1 cellular context compared by ENCODE assay signal in genomic region chr18:74316257-74317180, GRCh38.
A peak's percentile ranks its signal among the peaks of the same experiment; 100 is the strongest.
TF ChIP-seq lines count a peak whose summit lies in the region.

No MANE protein-coding gene starts in this region.

TF ChIP-seq in HepG2, 621 proteins besides CTCF, POLR2A, EP300 and RAD21 (continued from another document):
- TF ChIP-seq, protein P1, sequence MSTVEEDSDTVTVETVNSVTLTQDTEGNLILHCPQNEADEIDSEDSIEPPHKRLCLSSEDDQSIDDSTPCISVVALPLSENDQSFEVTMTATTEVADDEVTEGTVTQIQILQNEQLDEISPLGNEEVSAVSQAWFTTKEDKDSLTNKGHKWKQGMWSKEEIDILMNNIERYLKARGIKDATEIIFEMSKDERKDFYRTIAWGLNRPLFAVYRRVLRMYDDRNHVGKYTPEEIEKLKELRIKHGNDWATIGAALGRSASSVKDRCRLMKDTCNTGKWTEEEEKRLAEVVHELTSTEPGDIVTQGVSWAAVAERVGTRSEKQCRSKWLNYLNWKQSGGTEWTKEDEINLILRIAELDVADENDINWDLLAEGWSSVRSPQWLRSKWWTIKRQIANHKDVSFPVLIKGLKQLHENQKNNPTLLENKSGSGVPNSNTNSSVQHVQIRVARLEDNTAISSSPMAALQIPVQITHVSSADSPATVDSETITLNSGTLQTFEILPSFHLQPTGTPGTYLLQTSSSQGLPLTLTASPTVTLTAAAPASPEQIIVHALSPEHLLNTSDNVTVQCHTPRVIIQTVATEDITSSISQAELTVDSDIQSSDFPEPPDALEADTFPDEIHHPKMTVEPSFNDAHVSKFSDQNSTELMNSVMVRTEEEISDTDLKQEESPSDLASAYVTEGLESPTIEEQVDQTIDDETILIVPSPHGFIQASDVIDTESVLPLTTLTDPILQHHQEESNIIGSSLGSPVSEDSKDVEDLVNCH (CRISPR knock-in tag; IDR thresholded peaks at IDR 0.05) = no peak
- TF ChIP-seq ZNF556 (CRISPR knock-in tag; IDR thresholded peaks at IDR 0.05; ENCODE audit: borderline replicate concordance) (no peak), LBX2 (CRISPR knock-in tag; IDR thresholded peaks at IDR 0.05; ENCODE audit: borderline replicate concordance) (no peak), SIX1 (CRISPR knock-in tag; IDR thresholded peaks at IDR 0.05; ENCODE audit: borderline replicate concordance) (0 out of 2 replicates have a peak, but pooled peaks have one; percentile 42), RORA (CRISPR knock-in tag; IDR thresholded peaks at IDR 0.05) (no peak), JUN (CRISPR knock-in tag; IDR thresholded peaks at IDR 0.05) (no peak), ZNF879 (CRISPR knock-in tag; IDR thresholded peaks at IDR 0.05) (no peak), ZFY (CRISPR knock-in tag; IDR thresholded peaks at IDR 0.05) (no peak), ZNF567 (CRISPR knock-in tag; IDR thresholded peaks at IDR 0.05; ENCODE audit: borderline replicate concordance) (no peak), NR3C1 (CRISPR knock-in tag; IDR thresholded peaks at IDR 0.05) (no peak), ZNF644 (CRISPR knock-in tag; IDR thresholded peaks at IDR 0.05; ENCODE audit: low read depth) (no peak)
